12 cellular contexts compared by ENCODE assay signal in the genomic region with DNA sequence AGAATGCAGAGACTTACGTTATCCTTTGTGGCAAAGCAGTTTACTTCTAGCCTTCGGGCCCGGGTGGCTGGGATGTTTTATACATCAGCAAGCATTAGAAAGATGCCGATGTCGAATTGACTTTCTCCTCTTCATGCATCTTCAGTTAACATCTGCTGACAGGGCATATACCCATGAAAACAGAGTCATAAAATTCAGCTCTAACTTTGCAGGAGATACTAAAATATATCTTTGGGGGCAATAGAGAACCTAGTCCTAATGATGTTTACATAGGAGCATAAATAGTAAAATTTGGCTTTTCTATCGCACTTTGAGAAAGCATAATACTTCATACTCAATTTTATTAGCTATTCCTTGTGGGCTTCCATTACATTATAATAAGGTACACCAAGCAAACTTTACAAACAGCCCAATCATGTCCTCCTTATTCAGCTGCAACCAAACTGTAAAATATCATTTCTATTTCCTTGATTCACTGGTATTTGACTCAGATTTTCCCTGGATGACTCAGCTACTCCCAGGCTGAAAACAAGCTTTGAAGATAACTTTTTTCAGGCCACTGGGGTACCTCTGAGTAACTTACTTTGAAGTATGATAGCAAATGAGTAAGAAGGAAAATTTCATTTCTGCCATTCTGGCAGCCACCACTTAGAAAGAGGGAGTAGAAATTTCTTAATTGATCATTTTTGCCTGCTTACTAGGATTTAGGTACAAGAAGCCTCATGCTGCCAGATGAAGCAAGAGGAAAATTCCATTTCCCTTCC.
A peak's percentile ranks its signal among the peaks of the same experiment; 100 is the strongest.
DNase-seq lines count a peak whose midpoint lies in the region; ATAC-seq and TF ChIP-seq lines count a peak whose summit lies in the region.
"Had no signal": no experiment of that assay in that cellular context is flagged by ENCODE, and none has a peak within 500 bp of the region (broad histone marks: within the 10 kb centered on the region; RNA-seq: fewer than 3 reads in every experiment).

No MANE protein-coding gene starts in this region.

- H3K36me3 Mint-ChIP-seq in T-helper 2 cell treated with Interferon-gamma antibody and Interleukin-4, amounts not matched to agents 5 μg/mL and 100 μg/mL, for 36 hours (ENCODE audit: low read depth): no peaks in the 10 kb centered on the region
- no peaks in the 10 kb centered on the region for H3K36me3 Mint-ChIP-seq in type B pancreatic cell
- H3K36me3 Mint-ChIP-seq: CD4-positive, CD25-positive, alpha-beta regulatory T cell; WTC11 had no signal

- ATAC-seq in GM18511 (IDR thresholded peaks at IDR 0.05; ENCODE audit: unreplicated experiment) (no peak), GM21825 (IDR thresholded peaks at IDR 0.05; ENCODE audit: unreplicated experiment) (no peak)
- ATAC-seq: WTC11 had no signal

- TF ChIP-seq CTCF in foreskin fibroblast (IDR thresholded peaks at IDR 0.05; ENCODE audit: low read depth, low read length) (no peak), type B pancreatic cell (conservative IDR thresholded peaks at IDR 0.05) (no peak)

- DNase-seq in stimulated activated CD4-positive, alpha-beta T cell treated with anti-CD3 and anti-CD28 coated beads, Interleukin-1b, Interleukin-23, amount 100 ng/mL, for 48 hours: peak; percentile 5
- DNase-seq in stimulated activated CD4-positive, alpha-beta T cell treated with anti-CD3 and anti-CD28 coated beads, Interleukin-4, amount 100 ng/mL, for 1 hour: no peak
- peak; percentile 17 for DNase-seq in T-helper 2 cell treated with Interferon-gamma antibody and Interleukin-4, amounts not matched to agents 5 μg/mL and 100 μg/mL, for 36 hours (ENCODE audit: low spot score)
- peak; percentile 61 to 85 for DNase-seq in foreskin fibroblast
- no peak for DNase-seq in type B pancreatic cell (ENCODE audit: extremely low spot score, unreplicated experiment)
- DNase-seq in SKM-1 (lab: John Stamatoyannopoulos, UW; ENCODE audit: unreplicated experiment): no peak
- DNase-seq: CD4-positive, CD25-positive, alpha-beta regulatory T cell had no signal

- no peak overlapping the region for H3K27ac Mint-ChIP-seq in T-helper 2 cell treated with Interferon-gamma antibody and Interleukin-4, amounts not matched to agents 5 μg/mL and 100 μg/mL, for 36 hours
- H3K27ac Mint-ChIP-seq in type B pancreatic cell: peak overlapping the region; percentile 42
- H3K27ac Mint-ChIP-seq: CD4-positive, CD25-positive, alpha-beta regulatory T cell; WTC11 had no signal

- no peaks in the 10 kb centered on the region for H3K27me3 Mint-ChIP-seq in T-helper 2 cell treated with Interferon-gamma antibody and Interleukin-4, amounts not matched to agents 5 μg/mL and 100 μg/mL, for 36 hours (ENCODE audit: low read depth)
- H3K27me3 Mint-ChIP-seq in type B pancreatic cell: no peaks in the 10 kb centered on the region
- H3K27me3 Mint-ChIP-seq: CD4-positive, CD25-positive, alpha-beta regulatory T cell; stimulated activated naive CD8-positive, alpha-beta T cell treated with anti-CD3 and anti-CD28 coated beads, Interleukin-15, Interleukin-2, amounts not matched to agents 100 ng/mL and 50 ng/mL, for 24 hours had no signal

- no peaks in the 10 kb centered on the region for H3K4me1 Mint-ChIP-seq in T-helper 2 cell treated with Interferon-gamma antibody and Interleukin-4, amounts not matched to agents 5 μg/mL and 100 μg/mL, for 36 hours (ENCODE audit: low read depth)
- H3K4me1 Mint-ChIP-seq in type B pancreatic cell (ENCODE audit: unreplicated experiment): peaks cover 10% of the 10 kb centered on the region
- H3K4me1 Mint-ChIP-seq: CD4-positive, CD25-positive, alpha-beta regulatory T cell; WTC11 had no signal

- no peak overlapping the region for H3K4me3 ChIP-seq in foreskin fibroblast (ENCODE audit: low read depth in 1 of 2, low read length in 2 of 2)
- H3K4me3 ChIP-seq: cardiac muscle cell had no signal

- H3K9me3 Mint-ChIP-seq in T-helper 2 cell treated with Interferon-gamma antibody and Interleukin-4, amounts not matched to agents 5 μg/mL and 100 μg/mL, for 36 hours: no peaks in the 10 kb centered on the region
- peaks cover 2% of the 10 kb centered on the region for H3K9me3 Mint-ChIP-seq in type B pancreatic cell

- no peak overlapping the region for H3K4me3 Mint-ChIP-seq in T-helper 2 cell treated with Interferon-gamma antibody and Interleukin-4, amounts not matched to agents 5 μg/mL and 100 μg/mL, for 36 hours
- no peak overlapping the region for H3K4me3 Mint-ChIP-seq in type B pancreatic cell
- H3K4me3 Mint-ChIP-seq: CD4-positive, CD25-positive, alpha-beta regulatory T cell; stimulated activated naive CD8-positive, alpha-beta T cell treated with anti-CD3 and anti-CD28 coated beads, Interleukin-15, Interleukin-2, amounts not matched to agents 100 ng/mL and 50 ng/mL, for 24 hours; WTC11 had no signal

Comparison
In these comparisons a context has a peak if more than half of its experiments do, and no peak if none do; other contexts are left out.
1. DNase-seq: peak in stimulated activated CD4-positive, alpha-beta T cell treated with anti-CD3 and anti-CD28 coated beads, Interleukin-1b, Interleukin-23, amount 100 ng/mL, for 48 hours (single experiment), T-helper 2 cell treated with Interferon-gamma antibody and Interleukin-4, amounts not matched to agents 5 μg/mL and 100 μg/mL, for 36 hours (single experiment) and foreskin fibroblast (2 of 2); none in stimulated activated CD4-positive, alpha-beta T cell treated with anti-CD3 and anti-CD28 coated beads, Interleukin-4, amount 100 ng/mL, for 1 hour (single experiment), type B pancreatic cell (single experiment) and SKM-1 (single experiment).